ENCODE assay signal across 19 cellular contexts in the genomic region with DNA sequence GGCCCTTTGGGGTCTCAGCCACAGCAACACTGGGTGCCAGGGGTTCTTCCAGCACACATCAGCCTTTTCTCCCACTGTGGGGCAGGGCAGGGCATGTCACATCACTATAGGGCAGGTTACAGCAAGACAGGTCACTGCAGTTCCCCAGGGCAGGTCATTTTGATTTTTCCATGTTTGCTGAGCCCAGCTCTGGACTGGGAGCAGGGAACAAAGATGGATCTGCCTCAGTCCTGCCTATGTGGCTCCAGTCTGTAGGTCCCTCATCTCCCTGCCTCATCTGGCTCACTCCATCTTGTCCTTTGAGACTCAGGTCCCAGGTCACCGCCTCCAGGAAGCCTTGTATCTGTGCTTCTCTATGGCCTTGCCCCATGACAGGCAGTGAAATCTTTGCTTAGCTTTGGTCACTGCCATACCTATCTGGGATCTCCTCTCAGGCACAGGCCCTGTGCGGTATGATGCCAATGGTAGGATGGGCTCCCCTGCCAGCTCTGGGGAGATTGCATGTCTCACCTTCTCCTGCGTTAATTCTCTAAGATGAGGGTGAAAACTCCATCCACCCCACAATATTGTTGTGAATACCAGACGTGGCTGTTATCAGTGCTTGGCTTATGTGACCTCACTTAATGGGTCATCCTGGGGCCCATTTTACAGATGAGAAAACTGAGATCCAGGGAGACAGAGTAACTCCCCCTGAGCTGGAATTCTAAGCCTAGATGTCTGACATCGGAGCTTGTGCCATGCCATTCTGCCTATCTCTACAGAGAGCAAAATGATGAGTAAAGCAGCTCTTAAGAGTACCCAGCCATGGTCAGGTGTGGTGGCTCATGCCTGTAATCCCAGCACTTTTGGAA. TPM values are rescaled to one million over a fixed set of nuclear protein-coding genes. Genes with fewer than 3 reads are reported as not detected.
"Had no signal": no experiment of that assay in that cellular context is flagged by ENCODE, and none has a peak within 500 bp of the region (broad histone marks: within the 10 kb centered on the region; RNA-seq: fewer than 3 reads in every experiment).

No MANE protein-coding gene starts in this region.

- H3K9me3 Mint-ChIP-seq: activated naive CD8-positive, alpha-beta T cell treated with anti-CD3 and anti-CD28 coated beads for 36 hours had no signal

- H3K4me1 ChIP-seq: gastroesophageal sphincter, heart right ventricle, prostate gland, sigmoid colon, spleen had no signal

- DNase-seq: activated B cell treated with CpG ODN at 0.5 μM for 24 hours; activated CD4-positive, alpha-beta T cell treated with anti-CD3 and anti-CD28 coated beads for 48 hours; activated CD8-positive, alpha-beta memory T cell treated with anti-CD3 and anti-CD28 coated beads for 24 hours; activated naive CD8-positive, alpha-beta T cell treated with anti-CD3 and anti-CD28 coated beads for 36 hours; brain microvascular endothelial cell; heart right ventricle; left colon; mucosa of descending colon; naive thymus-derived CD8-positive, alpha-beta T cell; sigmoid colon; spleen; SW 1271 had no signal

- H3K27ac ChIP-seq: brain microvascular endothelial cell, gastroesophageal sphincter, heart right ventricle, prostate gland, sigmoid colon, spleen, thoracic aorta had no signal

- H3K27me3 ChIP-seq: brain microvascular endothelial cell, sigmoid colon had no signal

- H3K4me3 ChIP-seq: gastroesophageal sphincter, heart right ventricle, mucosa of descending colon, prostate gland, sigmoid colon, spleen, thoracic aorta had no signal

- H3K36me3 Mint-ChIP-seq: activated naive CD8-positive, alpha-beta T cell treated with anti-CD3 and anti-CD28 coated beads for 36 hours had no signal

- H3K9me3 ChIP-seq: mucosa of descending colon, prostate gland, sigmoid colon, thoracic aorta had no signal

- H3K36me3 ChIP-seq: brain microvascular endothelial cell, gastroesophageal sphincter, heart right ventricle, prostate gland, sigmoid colon, spleen, thoracic aorta had no signal

- H3K27ac Mint-ChIP-seq: activated B cell treated with CpG ODN at 0.5 μM for 24 hours; activated naive CD8-positive, alpha-beta T cell treated with anti-CD3 and anti-CD28 coated beads for 36 hours; naive thymus-derived CD8-positive, alpha-beta T cell had no signal

- H3K4me1 Mint-ChIP-seq: activated B cell treated with CpG ODN at 0.5 μM for 24 hours; activated naive CD8-positive, alpha-beta T cell treated with anti-CD3 and anti-CD28 coated beads for 36 hours; naive thymus-derived CD8-positive, alpha-beta T cell had no signal

- H3K4me3 Mint-ChIP-seq: activated B cell treated with CpG ODN at 0.5 μM for 24 hours; activated naive CD8-positive, alpha-beta T cell treated with anti-CD3 and anti-CD28 coated beads for 36 hours; naive thymus-derived CD8-positive, alpha-beta T cell had no signal

- ATAC-seq: gastroesophageal sphincter; left colon; mucosa of descending colon; naive thymus-derived CD8-positive, alpha-beta T cell had no signal

- H3K27me3 Mint-ChIP-seq: activated B cell treated with CpG ODN at 0.5 μM for 24 hours had no signal

RNA-seq across cellular contexts. Expression of a gene that starts 1.5 kb away (rescaled TPM):
- total RNA-seq: activated B cell treated with CpG ODN at 0.5 μM for 24 hours; activated naive CD8-positive, alpha-beta T cell treated with anti-CD3 and anti-CD28 coated beads for 36 hours; dermis microvascular lymphatic vessel endothelial cell; gastroesophageal sphincter; heart right ventricle; naive thymus-derived CD8-positive, alpha-beta T cell; prostate gland; sigmoid colon; spleen; T-helper 2 cell treated with Interferon-gamma antibody and Interleukin-4, amounts not matched to agents 100 ng/mL and 5 ng/mL, for 36 hours; thoracic aorta; urinary bladder had no signal
- polyA plus RNA-seq: heart right ventricle; naive thymus-derived CD8-positive, alpha-beta T cell; spleen had no signal

RNA-seq across cellular contexts. Expression of a gene that starts 28.6 kb away (rescaled TPM):
- total RNA-seq: activated B cell treated with CpG ODN at 0.5 μM for 24 hours; activated naive CD8-positive, alpha-beta T cell treated with anti-CD3 and anti-CD28 coated beads for 36 hours; dermis microvascular lymphatic vessel endothelial cell; gastroesophageal sphincter; heart right ventricle; naive thymus-derived CD8-positive, alpha-beta T cell; omental fat pad; prostate gland; sigmoid colon; spleen; T-helper 2 cell treated with Interferon-gamma antibody and Interleukin-4, amounts not matched to agents 100 ng/mL and 5 ng/mL, for 36 hours; urinary bladder had no signal
- polyA plus RNA-seq: heart right ventricle; naive thymus-derived CD8-positive, alpha-beta T cell; spleen had no signal

RNA-seq across cellular contexts. Expression of a gene that starts 44.9 kb away (rescaled TPM):
- total RNA-seq: activated B cell treated with CpG ODN at 0.5 μM for 24 hours; activated naive CD8-positive, alpha-beta T cell treated with anti-CD3 and anti-CD28 coated beads for 36 hours; dermis microvascular lymphatic vessel endothelial cell; gastroesophageal sphincter; heart right ventricle; left colon; mucosa of descending colon; naive thymus-derived CD8-positive, alpha-beta T cell; omental fat pad; prostate gland; sigmoid colon; spleen; T-helper 2 cell treated with Interferon-gamma antibody and Interleukin-4, amounts not matched to agents 100 ng/mL and 5 ng/mL, for 36 hours; thoracic aorta; urinary bladder had no signal
- polyA plus RNA-seq: heart right ventricle; naive thymus-derived CD8-positive, alpha-beta T cell; sigmoid colon; spleen; urinary bladder had no signal
